Comparison of ENCODE assay signal across 8 cellular contexts in the genomic region with DNA sequence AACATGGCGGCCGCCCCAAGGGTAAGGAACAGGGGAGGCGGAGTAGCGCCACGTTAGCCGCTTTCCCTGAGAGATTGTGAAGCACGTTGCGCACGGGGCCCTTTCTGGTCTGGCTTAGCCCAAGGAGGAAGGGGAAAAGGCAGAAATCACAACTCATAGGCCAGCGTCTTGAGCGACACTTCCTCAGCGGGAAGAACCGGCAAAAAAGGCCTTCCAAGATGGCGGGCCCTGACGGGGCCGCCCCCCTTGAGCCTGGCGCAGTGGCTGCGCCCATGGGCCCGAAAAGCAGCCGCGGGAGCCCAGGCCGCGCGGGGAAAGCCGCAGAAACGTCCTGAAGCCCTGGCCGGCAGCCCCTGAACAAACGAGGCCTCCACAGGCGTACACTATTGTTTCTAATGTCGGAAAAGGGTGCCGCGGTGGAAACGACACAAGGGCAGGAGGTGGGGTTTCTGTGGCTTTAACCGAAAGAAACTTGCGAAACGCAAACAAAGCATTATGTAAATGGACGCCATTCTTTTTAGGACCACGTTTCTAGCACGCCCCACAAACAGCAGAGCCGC. TPM values are rescaled to one million over a fixed set of nuclear protein-coding genes. Genes with fewer than 3 reads are reported as not detected.
DNase-seq lines count a peak whose midpoint lies in the region; ATAC-seq and TF ChIP-seq lines count a peak whose summit lies in the region.

No MANE protein-coding gene starts in this region.

- peak; percentile 88 for DNase-seq in CMK (ENCODE audit: low read depth)
- peak; percentile 70 for DNase-seq in GM20000 (ENCODE audit: low spot score)
- DNase-seq in HT-29 (ENCODE audit: low spot score): peak; percentile 77
- DNase-seq in OCI-M1 (lab: John Stamatoyannopoulos, UW): peak; percentile 90
- peak; percentile 67 for DNase-seq in activated T-cell treated with anti-CD3 and anti-CD28 coated beads, Interleukin-2, amount 50 U/mL, for 4 hours
- DNase-seq in stimulated activated CD8-positive, alpha-beta memory T cell treated with anti-CD3 and anti-CD28 coated beads, Interleukin-7, amount 100 ng/mL, for 24 hours (ENCODE audit: low read depth): peak; percentile 47

- H3K9ac ChIP-seq in muscle layer of colon (ENCODE audit: low read length): peak overlapping the region; percentile 79

- no peaks in the 10 kb centered on the region for H3K9me3 Mint-ChIP-seq in activated T-cell treated with anti-CD3 and anti-CD28 coated beads, Interleukin-2, amount 50 U/mL, for 4 hours

- H3K27me3 ChIP-seq in muscle layer of colon (ENCODE audit: control insufficient read depth in 1 of 2, insufficient read depth in 2 of 2, low read length in 2 of 2): no peaks in the 10 kb centered on the region

- no peaks in the 10 kb centered on the region for H3K27me3 Mint-ChIP-seq in activated T-cell treated with anti-CD3 and anti-CD28 coated beads, Interleukin-2, amount 50 U/mL, for 4 hours (ENCODE audit: low read depth)

- H3K4me3 Mint-ChIP-seq in activated T-cell treated with anti-CD3 and anti-CD28 coated beads, Interleukin-2, amount 50 U/mL, for 4 hours: peak overlapping the region; percentile 98

- peaks cover 46% of the 10 kb centered on the region for H3K4me1 Mint-ChIP-seq in activated T-cell treated with anti-CD3 and anti-CD28 coated beads, Interleukin-2, amount 50 U/mL, for 4 hours (ENCODE audit: low read depth)

- peaks cover 31% of the 10 kb centered on the region for H3K36me3 ChIP-seq in muscle layer of colon (ENCODE audit: insufficient read depth, low read length)

- H3K4me1 ChIP-seq in muscle layer of colon (ENCODE audit: insufficient read depth, low read length): peaks cover 37% of the 10 kb centered on the region

- peak overlapping the region; percentile 100 for H3K27ac ChIP-seq in muscle layer of colon (ENCODE audit: low read depth, low read length)

- no peaks in the 10 kb centered on the region for H3K9me3 ChIP-seq in muscle layer of colon (ENCODE audit: low read length)

- H3K4me3 ChIP-seq in muscle layer of colon (ENCODE audit: low read depth in 1 of 2, low read length in 2 of 2): peak overlapping the region; percentile 66 to 83

- no peak for TF ChIP-seq CTCF in GM20000 (IDR thresholded peaks at IDR 0.05; ENCODE audit: extremely low read depth, missing control alignments)

- H3K36me3 Mint-ChIP-seq in activated T-cell treated with anti-CD3 and anti-CD28 coated beads, Interleukin-2, amount 50 U/mL, for 4 hours (ENCODE audit: insufficient read depth): peaks cover 42% of the 10 kb centered on the region

- peak; percentile 44 to 47 for ATAC-seq in activated T-cell treated with anti-CD3 and anti-CD28 coated beads, Interleukin-2, amount 50 U/mL, for 4 hours
- peak; percentile 22 for ATAC-seq in esophagus mucosa

RNA-seq across cellular contexts. Expression of gene PCBP1, which starts 0.9 kb away (rescaled TPM):
- total RNA-seq in HT-29 (2014; rRNA removed; shearing (Covaris generic)): 47.6 and 52.6 TPM in 2 replicates
- 100 to 1,000 TPM; 427 to 493 (median 462) TPM for total RNA-seq in activated T-cell treated with anti-CD3 and anti-CD28 coated beads, Interleukin-2, amount 50 U/mL, for 4 hours
- total RNA-seq in esophagus mucosa: 214 TPM

Comparison
In these comparisons a context has a peak if more than half of its experiments do, and no peak if none do; other contexts are left out.
1. Peak in every context shown above with its lines: DNase-seq, ATAC-seq, H3K4me3 ChIP-seq and H3K27ac ChIP-seq.